ENCODE assay signal across 8 cellular contexts in the genomic region with DNA sequence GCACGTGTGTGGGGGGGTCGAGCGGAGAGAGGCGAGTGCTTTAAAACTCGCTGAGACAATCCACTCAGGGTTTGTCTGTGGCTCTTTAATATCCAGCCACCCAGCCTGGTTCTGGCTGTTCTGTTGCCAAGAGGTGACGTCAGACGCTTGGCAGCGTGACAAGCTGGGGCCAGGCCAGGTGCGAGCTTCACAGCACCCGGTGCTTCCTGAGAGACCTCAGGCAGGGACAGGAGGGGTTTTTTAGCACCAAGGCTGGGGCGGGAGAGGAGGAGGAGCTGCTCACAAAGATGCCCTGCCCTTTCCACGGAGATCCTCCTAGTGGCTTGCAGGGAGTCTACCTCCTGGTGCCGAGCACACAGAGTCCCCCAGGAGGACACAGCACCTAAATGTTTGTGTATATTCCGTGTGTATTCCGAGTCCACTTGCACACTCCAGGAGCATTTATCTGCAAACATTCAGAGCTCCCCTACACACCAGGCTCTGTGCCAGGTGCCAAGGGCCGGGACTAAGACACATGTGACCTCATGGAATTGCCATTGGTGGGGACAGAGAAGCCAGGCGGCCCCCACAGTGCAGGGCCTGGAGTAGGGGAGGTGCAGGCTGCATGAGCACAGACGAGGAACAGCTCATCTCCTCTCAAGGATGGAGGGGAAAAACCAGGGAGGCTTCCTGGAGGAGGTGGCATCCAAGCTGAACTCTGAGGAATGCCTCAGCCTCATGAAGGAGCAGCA.
A peak's percentile ranks its signal among the peaks of the same experiment; 100 is the strongest.
DNase-seq lines count a peak whose midpoint lies in the region; ATAC-seq, FAIRE-seq and TF ChIP-seq lines count a peak whose summit lies in the region.

No MANE protein-coding gene starts in this region.

- no peaks in the 10 kb centered on the region for H3K9me3 ChIP-seq in HepG2 (ENCODE audit: low read length)

- intact Hi-C loops in HepG2 (cut with micrococcal nuclease; ENCODE audit: unreplicated experiment): no loop called here

- POLR2A ChIA-PET in HepG2 (lab: Yijun Ruan, JAX): no interaction called here

- BruUV-seq in HepG2 (replicated peaks; lab: Mats Ljungman, UMichigan): no TSS peak

- TF ChIP-seq EP300 in HepG2 (IDR thresholded peaks at IDR 0.05; ENCODE audit: low read depth in 2 of 2, low read length in 2 of 2): no peak
- TF ChIP-seq EP300 in HepG2 (CRISPR knock-in tag; IDR thresholded peaks at IDR 0.05; ENCODE audit: borderline replicate concordance): no peak

- TF ChIP-seq CTCF in HepG2 (CRISPR knock-in tag; IDR thresholded peaks at IDR 0.05): no peak
- TF ChIP-seq CTCF in coronary artery (IDR thresholded peaks at IDR 0.05): no peak

- no peaks in the 10 kb centered on the region for H3K36me3 ChIP-seq in HepG2 (replicated peaks in 1 of 2; ENCODE audit: control insufficient read depth in 1 of 2, insufficient read depth in 2 of 2, low read length in 2 of 2)

- DNase-seq in Caki2 (ENCODE audit: low read depth) (peak; percentile 48), NCI-H1092 treated with DMSO at 0.1 percent for 48 hours (lab: John Stamatoyannopoulos, UW) (peak; percentile 91), HepG2 (ENCODE audit: low spot score) (peak; percentile 6), coronary artery (ENCODE audit: low spot score) (no peak), GM19238 (ENCODE audit: insufficient read length, low spot score) (no peak)
- peak; percentile 11 for DNase-seq in activated naive CD8-positive, alpha-beta T cell treated with anti-CD3 and anti-CD28 coated beads, Interleukin-2, amount 50 U/mL, for 24 hours
- DNase-seq in central memory CD4-positive, alpha-beta T cell: no peak

- no peaks in the 10 kb centered on the region for H3K36me3 Mint-ChIP-seq in activated naive CD8-positive, alpha-beta T cell treated with anti-CD3 and anti-CD28 coated beads, Interleukin-2, amount 50 U/mL, for 24 hours (ENCODE audit: low read depth)

- peaks cover under 1% of the 10 kb centered on the region for H3K27me3 Mint-ChIP-seq in activated naive CD8-positive, alpha-beta T cell treated with anti-CD3 and anti-CD28 coated beads, Interleukin-2, amount 50 U/mL, for 24 hours

- no peak overlapping the region for H3K9ac ChIP-seq in HepG2 (ENCODE audit: insufficient read depth, low read depth, low read length)

- no peaks in the 10 kb centered on the region for H3K79me2 ChIP-seq in HepG2 (ENCODE audit: insufficient read depth, low read length)

- H4K20me1 ChIP-seq in HepG2 (ENCODE audit: insufficient read depth, low read length): no peaks in the 10 kb centered on the region

- in situ Hi-C loops in Caki2 (cut with HindIII; ENCODE audit: low pct_unique_long_range_greater_than_20kb, low sequenced_read_pairs) (no loop called here), HepG2 (cut with HindIII; ENCODE audit: extremely low pct_ligation_motif_present, low pct_unique_long_range_greater_than_20kb) (no loop called here)

- no peak overlapping the region for H3K27ac ChIP-seq in HepG2 (ENCODE audit: extremely low read length, insufficient read depth, low read length)
- no peak overlapping the region for H3K27ac ChIP-seq in coronary artery

- 25% methylated on average over 8 of the region's 18 CpGs for WGBS in HepG2 (ENCODE audit: low lambda C conversion rate)

- no peaks in the 10 kb centered on the region for H3K4me1 Mint-ChIP-seq in activated naive CD8-positive, alpha-beta T cell treated with anti-CD3 and anti-CD28 coated beads, Interleukin-2, amount 50 U/mL, for 24 hours

- TF ChIP-seq RAD21 in HepG2 (CRISPR knock-in tag; IDR thresholded peaks at IDR 0.05): no peak

- H3K4me1 ChIP-seq in HepG2 (ENCODE audit: insufficient read depth, low read length): no peaks in the 10 kb centered on the region

- ATAC-seq in activated naive CD8-positive, alpha-beta T cell treated with anti-CD3 and anti-CD28 coated beads, Interleukin-2, amount 50 U/mL, for 24 hours: peak; percentile 16
- no peak for ATAC-seq in HepG2
- no peak for ATAC-seq in GM18520 (IDR thresholded peaks at IDR 0.05; ENCODE audit: unreplicated experiment)

- H3K4me2 ChIP-seq in HepG2 (ENCODE audit: low read depth, low read length): no peak overlapping the region

- TF ChIP-seq POLR2A in HepG2 (IDR thresholded peaks at IDR 0.05; ENCODE audit: insufficient read depth in 1 of 2, low read depth in 2 of 2, low read length in 2 of 2): no peak

- H3K27me3 ChIP-seq in HepG2 (ENCODE audit: control insufficient read depth in 1 of 2, insufficient read depth in 2 of 2, low read length in 2 of 2): peaks cover 5 to 51% of the 10 kb centered on the region in 2 experiments; a peak in 3 of 5 replicates

- H3K4me3 ChIP-seq in HepG2 (replicated peaks in 1 of 3; ENCODE audit: insufficient read depth in 1 of 3, low read depth in 2 of 3, low read length in 3 of 3) (no peak overlapping the region), coronary artery (no peak overlapping the region)

- no peak overlapping the region for H3K4me3 Mint-ChIP-seq in activated naive CD8-positive, alpha-beta T cell treated with anti-CD3 and anti-CD28 coated beads, Interleukin-2, amount 50 U/mL, for 24 hours

- CTCF ChIA-PET in HepG2 (lab: Yijun Ruan, JAX; ENCODE audit: low intra/inter-chr PET ratio, low total read pairs): no interaction called here

- H2AFZ ChIP-seq in HepG2 (ENCODE audit: low read length): no peak overlapping the region

- peaks cover under 1% of the 10 kb centered on the region for H3K9me3 Mint-ChIP-seq in activated naive CD8-positive, alpha-beta T cell treated with anti-CD3 and anti-CD28 coated beads, Interleukin-2, amount 50 U/mL, for 24 hours

- no peak overlapping the region for H3K27ac Mint-ChIP-seq in activated naive CD8-positive, alpha-beta T cell treated with anti-CD3 and anti-CD28 coated beads, Interleukin-2, amount 50 U/mL, for 24 hours

- FAIRE-seq in HepG2 (lab: Jason Lieb, UNC): no peak

TF ChIP-seq in HepG2, 621 proteins besides CTCF, POLR2A, EP300 and RAD21:
- TF ChIP-seq ZNF761 (CRISPR knock-in tag; conservative IDR thresholded peaks at IDR 0.05) (no peak), CREB1 (IDR thresholded peaks at IDR 0.05) (peak; percentile 89), CREB1 (CRISPR knock-in tag; IDR thresholded peaks at IDR 0.05) (no peak), ATF7 (IDR thresholded peaks at IDR 0.05) (peak; percentile 77), ATF7 (CRISPR knock-in tag; IDR thresholded peaks at IDR 0.05) (no peak)

Comparison
In these comparisons a context has a peak if more than half of its experiments do, and no peak if none do; other contexts are left out.
1. DNase-seq: peak in Caki2 (single experiment), NCI-H1092 treated with DMSO at 0.1 percent for 48 hours (single experiment), activated naive CD8-positive, alpha-beta T cell treated with anti-CD3 and anti-CD28 coated beads, Interleukin-2, amount 50 U/mL, for 24 hours (single experiment) and HepG2 (single experiment); none in coronary artery (single experiment), central memory CD4-positive, alpha-beta T cell (single experiment) and GM19238 (single experiment).